In genomic region chr2:236673126-236673822, GRCh38 we compare ENCODE assay signal across 1 cellular context.
TF ChIP-seq lines count a peak whose summit lies in the region.

No MANE protein-coding gene starts in this region.

TF ChIP-seq in H1, 55 proteins besides CTCF, POLR2A, EP300 and RAD21:
- no peak for TF ChIP-seq BCL11A (IDR thresholded peaks at IDR 0.05; ENCODE audit: low read depth in 2 of 2, low read length in 2 of 2)
- no peak for TF ChIP-seq CBX5 (IDR thresholded peaks at IDR 0.05; ENCODE audit: low read depth, low read length)
- TF ChIP-seq SAP30 (IDR thresholded peaks at IDR 0.05; ENCODE audit: insufficient read depth, insufficient replicate concordance, low read length), result no peak
- TF ChIP-seq EGR1 (IDR thresholded peaks at IDR 0.05; ENCODE audit: borderline replicate concordance, low read depth, low read length), result no peak
- TF ChIP-seq TCF12 (IDR thresholded peaks at IDR 0.05; ENCODE audit: low read depth, low read length), result no peak
- no peak for TF ChIP-seq CHD1 (IDR thresholded peaks at IDR 0.05; ENCODE audit: low read depth, low read length)
- TF ChIP-seq, protein P1, sequence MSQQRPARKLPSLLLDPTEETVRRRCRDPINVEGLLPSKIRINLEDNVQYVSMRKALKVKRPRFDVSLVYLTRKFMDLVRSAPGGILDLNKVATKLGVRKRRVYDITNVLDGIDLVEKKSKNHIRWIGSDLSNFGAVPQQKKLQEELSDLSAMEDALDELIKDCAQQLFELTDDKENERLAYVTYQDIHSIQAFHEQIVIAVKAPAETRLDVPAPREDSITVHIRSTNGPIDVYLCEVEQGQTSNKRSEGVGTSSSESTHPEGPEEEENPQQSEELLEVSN (IDR thresholded peaks at IDR 0.05), result no peak
- no peak for TF ChIP-seq KDM1A (IDR thresholded peaks at IDR 0.05; ENCODE audit: borderline replicate concordance, low read length)
- TF ChIP-seq SP4 (IDR thresholded peaks at IDR 0.05; ENCODE audit: low read length), result no peak
- no peak for TF ChIP-seq USF2 (IDR thresholded peaks at IDR 0.05; ENCODE audit: low read length)
- no peak for TF ChIP-seq TAF1 (IDR thresholded peaks at IDR 0.05; ENCODE audit: low read depth, low read length)
- TF ChIP-seq HDAC2 (IDR thresholded peaks at IDR 0.05; ENCODE audit: borderline replicate concordance in 1 of 2, low read depth in 2 of 2, low read length in 2 of 2), result no peak
- no peak for TF ChIP-seq SUZ12 (IDR thresholded peaks at IDR 0.05; ENCODE audit: low read length)
- TF ChIP-seq MAFK (IDR thresholded peaks at IDR 0.05; ENCODE audit: low read depth, low read length), result no peak
- no peak for TF ChIP-seq SIN3A (conservative IDR thresholded peaks at IDR 0.05 in 1 of 2, IDR thresholded peaks at IDR 0.05 in 1 of 2; ENCODE audit: low read depth in 1 of 2, low read length in 2 of 2)
